In genomic region chr2:128362889-128363228, GRCh38 we compare ENCODE assay signal across 13 cellular contexts. TPM values are rescaled to one million over a fixed set of nuclear protein-coding genes. Genes with fewer than 3 reads are reported as not detected.
A peak's percentile ranks its signal among the peaks of the same experiment; 100 is the strongest.
DNase-seq lines count a peak whose midpoint lies in the region; ATAC-seq and TF ChIP-seq lines count a peak whose summit lies in the region.
"Had no signal": no experiment of that assay in that cellular context is flagged by ENCODE, and none has a peak within 500 bp of the region (broad histone marks: within the 10 kb centered on the region; RNA-seq: fewer than 3 reads in every experiment).

No MANE protein-coding gene starts in this region.

- H3K23ac ChIP-seq in mesenchymal stem cell (ENCODE audit: low read length in 2 of 2) = no peak overlapping the region

- H3K9me3 ChIP-seq in mesenchymal stem cell (ENCODE audit: control insufficient read depth, low read length) = no peaks in the 10 kb centered on the region
- H3K9me3 ChIP-seq: BLaER1, uterus had no signal

- H2BK15ac ChIP-seq in mesenchymal stem cell (ENCODE audit: low read depth, poor library complexity, severe bottlenecking) = peak overlapping the region; percentile 38

- H3K27me3 Mint-ChIP-seq in chondrocyte (ENCODE audit: low read depth) = no peaks in the 10 kb centered on the region

- H2AFZ ChIP-seq in mesenchymal stem cell (ENCODE audit: low read depth, low read length) = no peak overlapping the region

- no peak overlapping the region for H3K4ac ChIP-seq in mesenchymal stem cell (ENCODE audit: low read depth in 1 of 2, low read length in 2 of 2)

- no peak overlapping the region for H3K4me2 ChIP-seq in mesenchymal stem cell (ENCODE audit: low read length, poor library complexity, severe bottlenecking)
- H3K4me2 ChIP-seq: BLaER1 had no signal

- TF ChIP-seq CTCF in chondrocyte (IDR thresholded peaks at IDR 0.05) (no peak), GM20000 (IDR thresholded peaks at IDR 0.05; ENCODE audit: extremely low read depth, missing control alignments) (no peak)

- peaks cover 55% of the 10 kb centered on the region for H3K4me1 Mint-ChIP-seq in chondrocyte (ENCODE audit: low read depth)

- H3K27ac ChIP-seq in mesenchymal stem cell (ENCODE audit: low read length, poor library complexity, severe bottlenecking) = peak overlapping the region; percentile 73
- H3K27ac ChIP-seq: BLaER1 had no signal

- no peaks in the 10 kb centered on the region for H3K36me3 Mint-ChIP-seq in chondrocyte (ENCODE audit: low read depth)

- no peak overlapping the region for H3K18ac ChIP-seq in mesenchymal stem cell (ENCODE audit: low read depth in 1 of 2, low read length in 2 of 2)

- H3K4me1 ChIP-seq in mesenchymal stem cell (ENCODE audit: control insufficient read depth, insufficient read depth, low read depth, low read length) = peaks cover 43% of the 10 kb centered on the region
- H3K4me1 ChIP-seq: BLaER1, uterus had no signal

- peak overlapping the region; percentile 36 for H2BK5ac ChIP-seq in mesenchymal stem cell (ENCODE audit: low read depth, low read length, poor library complexity, severe bottlenecking)

- no peaks in the 10 kb centered on the region for H3K36me3 ChIP-seq in mesenchymal stem cell (ENCODE audit: control insufficient read depth in 1 of 2, insufficient read depth in 2 of 2, low read depth in 1 of 2, low read length in 2 of 2)
- H3K36me3 ChIP-seq: BLaER1, uterus had no signal

- H3K79me1 ChIP-seq in mesenchymal stem cell (replicated peaks; ENCODE audit: low read length, poor library complexity, severe bottlenecking) = no peaks in the 10 kb centered on the region

- no peaks in the 10 kb centered on the region for H3K27me3 ChIP-seq in mesenchymal stem cell (ENCODE audit: control insufficient read depth in 1 of 2, insufficient read depth in 1 of 2, low read length in 2 of 2)
- H3K27me3 ChIP-seq: BLaER1, uterus had no signal

- DNase-seq in A172 (ENCODE audit: low spot score) (peak; percentile 84), HS-27A (ENCODE audit: low read depth) (peak; percentile 99), chondrocyte (ENCODE audit: low spot score) (no peak), mesenchymal stem cell (peak; percentile 79), GM20000 (ENCODE audit: low spot score) (no peak), RKO (ENCODE audit: low spot score) (no peak)
- no peak for DNase-seq in activated naive CD4-positive, alpha-beta T cell treated with Interleukin-2 at 50 U/mL for 16 hours
- DNase-seq: activated CD8-positive, alpha-beta T cell treated with anti-CD3 and anti-CD28 coated beads, Interleukin-2, amount 10 ng/mL, durations not matched to agents 7 days and 5 days; left cardiac atrium; OCI-M1; uterus had no signal

- peak overlapping the region; percentile 95 for H3K27ac Mint-ChIP-seq in chondrocyte (ENCODE audit: unreplicated experiment)
- H3K27ac Mint-ChIP-seq: activated CD8-positive, alpha-beta T cell treated with anti-CD3 and anti-CD28 coated beads, Interleukin-2, amount 10 ng/mL, durations not matched to agents 7 days and 5 days had no signal

- H4K8ac ChIP-seq in mesenchymal stem cell (ENCODE audit: low read length) = peak overlapping the region; percentile 92

- H2BK12ac ChIP-seq in mesenchymal stem cell (ENCODE audit: low read length in 2 of 2) = no peak overlapping the region

- H3K9ac ChIP-seq in mesenchymal stem cell (ENCODE audit: low read length) = no peak overlapping the region
- H3K9ac ChIP-seq: BLaER1 had no signal

- H2AK5ac ChIP-seq in mesenchymal stem cell (ENCODE audit: low read length, severe bottlenecking) = no peak overlapping the region

- no peak overlapping the region for H3K4me3 ChIP-seq in mesenchymal stem cell (ENCODE audit: insufficient read depth in 1 of 2, low read depth in 1 of 2, low read length in 2 of 2)
- H3K4me3 ChIP-seq: BLaER1, uterus had no signal

- H4K91ac ChIP-seq in mesenchymal stem cell (ENCODE audit: low read length) = no peak overlapping the region

- 2% methylated on average over 6 of the region's 6 CpGs for WGBS in mesenchymal stem cell

- H3K4me3 Mint-ChIP-seq in chondrocyte (ENCODE audit: unreplicated experiment) = no peak overlapping the region
- H3K4me3 Mint-ChIP-seq: activated CD8-positive, alpha-beta T cell treated with anti-CD3 and anti-CD28 coated beads, Interleukin-2, amount 10 ng/mL, durations not matched to agents 7 days and 5 days had no signal

- H2BK120ac ChIP-seq in mesenchymal stem cell (ENCODE audit: low read depth, low read length) = peak overlapping the region; percentile 69

- H3K14ac ChIP-seq in mesenchymal stem cell (ENCODE audit: low read length in 2 of 2) = no peak overlapping the region

- no peak for ATAC-seq in HG02840 (IDR thresholded peaks at IDR 0.05; ENCODE audit: low FRiP score, unreplicated experiment)
- ATAC-seq: activated CD8-positive, alpha-beta T cell treated with anti-CD3 and anti-CD28 coated beads, Interleukin-2, amount 10 ng/mL, durations not matched to agents 7 days and 5 days had no signal

- H3K9me3 Mint-ChIP-seq in chondrocyte (ENCODE audit: low read depth) = no peaks in the 10 kb centered on the region

RNA-seq across cellular contexts. Expression of gene HS6ST1, which starts 44.2 kb away (rescaled TPM):
- total RNA-seq in A172 (2014; rRNA removed; shearing (Covaris generic)) = 33.7 and 45.8 TPM in 2 replicates
- total RNA-seq in chondrocyte = 30.0 to 39.2 TPM (median 33.1 TPM) in 3 replicates
- polyA plus RNA-seq in mesenchymal stem cell (2013, experiment 1 of 2) = 37.7 TPM
- polyA plus RNA-seq in mesenchymal stem cell (2013, experiment 2 of 2) = 37.3 TPM

Comparison
In these comparisons a context has a peak if more than half of its experiments do, and no peak if none do; other contexts are left out.
1. DNase-seq: peak in A172 (single experiment), HS-27A (single experiment) and mesenchymal stem cell (single experiment); none in chondrocyte (single experiment), GM20000 (single experiment), RKO (single experiment) and activated naive CD4-positive, alpha-beta T cell treated with Interleukin-2 at 50 U/mL for 16 hours (single experiment).